ENCODE assay signal across 1 cellular context in the genomic region with DNA sequence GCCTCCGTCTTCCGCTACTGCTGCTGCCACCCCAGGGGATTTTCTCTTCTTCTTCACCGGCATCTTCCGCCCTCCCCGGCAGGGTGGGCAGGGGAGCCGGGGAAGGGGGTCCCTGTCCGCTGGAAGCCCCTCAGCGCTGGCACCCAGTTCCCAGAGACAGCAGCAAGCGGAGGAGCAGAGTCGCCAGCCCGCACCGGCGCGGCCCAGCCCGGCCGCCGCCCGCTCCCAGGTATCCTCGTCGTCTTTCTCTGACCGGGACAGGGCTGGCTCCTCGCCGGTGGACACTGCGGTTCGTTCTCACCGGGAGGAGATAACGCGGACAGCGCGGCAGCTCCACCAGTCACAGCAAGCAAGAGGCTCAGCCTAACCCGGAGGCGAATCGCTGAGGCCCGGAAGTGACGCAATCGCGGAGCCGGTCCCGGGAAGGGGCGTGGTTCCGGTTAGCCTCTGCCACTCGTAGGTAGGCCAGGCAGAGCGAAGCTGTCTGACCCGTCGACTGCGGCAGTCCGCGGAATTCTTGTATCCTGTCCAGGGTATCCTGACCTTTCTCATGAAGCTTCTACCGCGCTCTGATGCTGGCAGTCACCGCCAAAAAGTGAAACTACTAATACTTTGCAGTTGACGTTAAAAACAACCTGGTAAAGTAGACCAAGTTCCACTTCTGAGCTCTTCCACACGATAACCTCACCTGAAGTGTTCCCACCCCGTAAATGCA.
A peak's percentile ranks its signal among the peaks of the same experiment; 100 is the strongest.
TF ChIP-seq lines count a peak whose summit lies in the region.

Gene DCUN1D5 (minus strand): TSS at position 351 of the 715 bp plus-strand sequence. CDS start 288 bp downstream, at position 63.

TF ChIP-seq in HepG2, 621 proteins besides CTCF, POLR2A, EP300 and RAD21 (continued from another document and continues in another):
- 0 out of 2 replicates have a peak, but pooled peaks have one; percentile 40 for TF ChIP-seq ZNF264 (CRISPR knock-in tag; IDR thresholded peaks at IDR 0.05)
- TF ChIP-seq ZNF569 (CRISPR knock-in tag; IDR thresholded peaks at IDR 0.05; ENCODE audit: borderline replicate concordance), result no peak
- TF ChIP-seq NFRKB (IDR thresholded peaks at IDR 0.05), result no peak
- no peak for TF ChIP-seq CREB3 (CRISPR knock-in tag; IDR thresholded peaks at IDR 0.05)
- TF ChIP-seq ZNF597 (CRISPR knock-in tag; IDR thresholded peaks at IDR 0.05), result no peak
- TF ChIP-seq GLMP (CRISPR knock-in tag; IDR thresholded peaks at IDR 0.05; ENCODE audit: borderline replicate concordance), result no peak
- TF ChIP-seq MXD4 (CRISPR knock-in tag; IDR thresholded peaks at IDR 0.05), result peak; percentile 92; the same call in 1 of the 2 replicates
- TF ChIP-seq, protein P1, sequence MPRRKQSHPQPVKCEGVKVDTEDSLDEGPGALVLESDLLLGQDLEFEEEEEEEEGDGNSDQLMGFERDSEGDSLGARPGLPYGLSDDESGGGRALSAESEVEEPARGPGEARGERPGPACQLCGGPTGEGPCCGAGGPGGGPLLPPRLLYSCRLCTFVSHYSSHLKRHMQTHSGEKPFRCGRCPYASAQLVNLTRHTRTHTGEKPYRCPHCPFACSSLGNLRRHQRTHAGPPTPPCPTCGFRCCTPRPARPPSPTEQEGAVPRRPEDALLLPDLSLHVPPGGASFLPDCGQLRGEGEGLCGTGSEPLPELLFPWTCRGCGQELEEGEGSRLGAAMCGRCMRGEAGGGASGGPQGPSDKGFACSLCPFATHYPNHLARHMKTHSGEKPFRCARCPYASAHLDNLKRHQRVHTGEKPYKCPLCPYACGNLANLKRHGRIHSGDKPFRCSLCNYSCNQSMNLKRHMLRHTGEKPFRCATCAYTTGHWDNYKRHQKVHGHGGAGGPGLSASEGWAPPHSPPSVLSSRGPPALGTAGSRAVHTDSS (CRISPR knock-in tag; conservative IDR thresholded peaks at IDR 0.05), result no peak
- no peak for TF ChIP-seq ZNF816 (CRISPR knock-in tag; IDR thresholded peaks at IDR 0.05; ENCODE audit: borderline replicate concordance)
- TF ChIP-seq, protein P2, sequence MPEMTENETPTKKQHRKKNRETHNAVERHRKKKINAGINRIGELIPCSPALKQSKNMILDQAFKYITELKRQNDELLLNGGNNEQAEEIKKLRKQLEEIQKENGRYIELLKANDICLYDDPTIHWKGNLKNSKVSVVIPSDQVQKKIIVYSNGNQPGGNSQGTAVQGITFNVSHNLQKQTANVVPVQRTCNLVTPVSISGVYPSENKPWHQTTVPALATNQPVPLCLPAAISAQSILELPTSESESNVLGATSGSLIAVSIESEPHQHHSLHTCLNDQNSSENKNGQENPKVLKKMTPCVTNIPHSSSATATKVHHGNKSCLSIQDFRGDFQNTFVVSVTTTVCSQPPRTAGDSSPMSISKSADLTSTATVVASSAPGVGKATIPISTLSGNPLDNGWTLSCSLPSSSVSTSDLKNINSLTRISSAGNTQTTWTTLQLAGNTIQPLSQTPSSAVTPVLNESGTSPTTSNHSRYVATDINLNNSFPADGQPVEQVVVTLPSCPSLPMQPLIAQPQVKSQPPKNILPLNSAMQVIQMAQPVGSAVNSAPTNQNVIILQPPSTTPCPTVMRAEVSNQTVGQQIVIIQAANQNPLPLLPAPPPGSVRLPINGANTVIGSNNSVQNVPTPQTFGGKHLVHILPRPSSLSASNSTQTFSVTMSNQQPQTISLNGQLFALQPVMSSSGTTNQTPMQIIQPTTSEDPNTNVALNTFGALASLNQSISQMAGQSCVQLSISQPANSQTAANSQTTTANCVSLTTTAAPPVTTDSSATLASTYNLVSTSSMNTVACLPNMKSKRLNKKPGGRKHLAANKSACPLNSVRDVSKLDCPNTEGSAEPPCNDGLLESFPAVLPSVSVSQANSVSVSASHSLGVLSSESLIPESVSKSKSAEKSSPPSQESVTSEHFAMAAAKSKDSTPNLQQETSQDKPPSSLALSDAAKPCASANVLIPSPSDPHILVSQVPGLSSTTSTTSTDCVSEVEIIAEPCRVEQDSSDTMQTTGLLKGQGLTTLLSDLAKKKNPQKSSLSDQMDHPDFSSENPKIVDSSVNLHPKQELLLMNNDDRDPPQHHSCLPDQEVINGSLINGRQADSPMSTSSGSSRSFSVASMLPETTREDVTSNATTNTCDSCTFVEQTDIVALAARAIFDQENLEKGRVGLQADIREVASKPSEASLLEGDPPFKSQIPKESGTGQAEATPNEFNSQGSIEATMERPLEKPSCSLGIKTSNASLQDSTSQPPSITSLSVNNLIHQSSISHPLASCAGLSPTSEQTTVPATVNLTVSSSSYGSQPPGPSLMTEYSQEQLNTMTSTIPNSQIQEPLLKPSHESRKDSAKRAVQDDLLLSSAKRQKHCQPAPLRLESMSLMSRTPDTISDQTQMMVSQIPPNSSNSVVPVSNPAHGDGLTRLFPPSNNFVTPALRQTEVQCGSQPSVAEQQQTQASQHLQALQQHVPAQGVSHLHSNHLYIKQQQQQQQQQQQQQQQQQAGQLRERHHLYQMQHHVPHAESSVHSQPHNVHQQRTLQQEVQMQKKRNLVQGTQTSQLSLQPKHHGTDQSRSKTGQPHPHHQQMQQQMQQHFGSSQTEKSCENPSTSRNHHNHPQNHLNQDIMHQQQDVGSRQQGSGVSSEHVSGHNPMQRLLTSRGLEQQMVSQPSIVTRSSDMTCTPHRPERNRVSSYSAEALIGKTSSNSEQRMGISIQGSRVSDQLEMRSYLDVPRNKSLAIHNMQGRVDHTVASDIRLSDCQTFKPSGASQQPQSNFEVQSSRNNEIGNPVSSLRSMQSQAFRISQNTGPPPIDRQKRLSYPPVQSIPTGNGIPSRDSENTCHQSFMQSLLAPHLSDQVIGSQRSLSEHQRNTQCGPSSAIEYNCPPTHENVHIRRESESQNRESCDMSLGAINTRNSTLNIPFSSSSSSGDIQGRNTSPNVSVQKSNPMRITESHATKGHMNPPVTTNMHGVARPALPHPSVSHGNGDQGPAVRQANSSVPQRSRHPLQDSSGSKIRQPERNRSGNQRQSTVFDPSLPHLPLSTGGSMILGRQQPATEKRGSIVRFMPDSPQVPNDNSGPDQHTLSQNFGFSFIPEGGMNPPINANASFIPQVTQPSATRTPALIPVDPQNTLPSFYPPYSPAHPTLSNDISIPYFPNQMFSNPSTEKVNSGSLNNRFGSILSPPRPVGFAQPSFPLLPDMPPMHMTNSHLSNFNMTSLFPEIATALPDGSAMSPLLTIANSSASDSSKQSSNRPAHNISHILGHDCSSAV (CRISPR knock-in tag; IDR thresholded peaks at IDR 0.05; ENCODE audit: borderline replicate concordance), result 0 out of 2 replicates have a peak, but pooled peaks have one; percentile 25
- TF ChIP-seq SALL2 (CRISPR knock-in tag; IDR thresholded peaks at IDR 0.05), result peak; percentile 78
- TF ChIP-seq ZSCAN9 (CRISPR knock-in tag; IDR thresholded peaks at IDR 0.05; ENCODE audit: borderline replicate concordance), result peak; percentile 77; the same call in 1 of the 2 replicates
- peak; percentile 98 for TF ChIP-seq GABPB1 (CRISPR knock-in tag; IDR thresholded peaks at IDR 0.05)
- TF ChIP-seq ZNF652 (CRISPR knock-in tag; IDR thresholded peaks at IDR 0.05; ENCODE audit: borderline replicate concordance, low read depth), result no peak
- TF ChIP-seq ZKSCAN8 (CRISPR knock-in tag; IDR thresholded peaks at IDR 0.05; ENCODE audit: borderline replicate concordance), result no peak
- no peak for TF ChIP-seq ZNF549 (CRISPR knock-in tag; IDR thresholded peaks at IDR 0.05)
- TF ChIP-seq KLF6 (CRISPR knock-in tag; IDR thresholded peaks at IDR 0.05), result peak; percentile 80; the same call in 1 of the 2 replicates
- TF ChIP-seq ATF4 (CRISPR knock-in tag; IDR thresholded peaks at IDR 0.05), result peak in 1 of 2 experiments; percentile 96; a peak in 2 of 4 replicates
- TF ChIP-seq XRCC5 (optimal IDR thresholded peaks at IDR 0.05; ENCODE audit: low read length), result peak; percentile 57
- TF ChIP-seq ZNF543 (CRISPR knock-in tag; IDR thresholded peaks at IDR 0.05), result no peak; the same call in 1 of the 2 replicates
- TF ChIP-seq CEBPB (IDR thresholded peaks at IDR 0.05; ENCODE audit: borderline replicate concordance, low read depth, low read length), result peak; percentile 99
- TF ChIP-seq, protein P3, sequence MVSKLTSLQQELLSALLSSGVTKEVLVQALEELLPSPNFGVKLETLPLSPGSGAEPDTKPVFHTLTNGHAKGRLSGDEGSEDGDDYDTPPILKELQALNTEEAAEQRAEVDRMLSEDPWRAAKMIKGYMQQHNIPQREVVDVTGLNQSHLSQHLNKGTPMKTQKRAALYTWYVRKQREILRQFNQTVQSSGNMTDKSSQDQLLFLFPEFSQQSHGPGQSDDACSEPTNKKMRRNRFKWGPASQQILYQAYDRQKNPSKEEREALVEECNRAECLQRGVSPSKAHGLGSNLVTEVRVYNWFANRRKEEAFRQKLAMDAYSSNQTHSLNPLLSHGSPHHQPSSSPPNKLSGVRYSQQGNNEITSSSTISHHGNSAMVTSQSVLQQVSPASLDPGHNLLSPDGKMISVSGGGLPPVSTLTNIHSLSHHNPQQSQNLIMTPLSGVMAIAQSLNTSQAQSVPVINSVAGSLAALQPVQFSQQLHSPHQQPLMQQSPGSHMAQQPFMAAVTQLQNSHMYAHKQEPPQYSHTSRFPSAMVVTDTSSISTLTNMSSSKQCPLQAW (CRISPR knock-in tag; IDR thresholded peaks at IDR 0.05), result no peak
- TF ChIP-seq, protein P4, sequence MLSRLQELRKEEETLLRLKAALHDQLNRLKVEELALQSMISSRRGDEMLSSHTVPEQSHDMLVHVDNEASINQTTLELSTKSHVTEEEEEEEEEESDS (CRISPR knock-in tag; IDR thresholded peaks at IDR 0.05; ENCODE audit: borderline replicate concordance), result no peak
- TF ChIP-seq FOXM1 (CRISPR knock-in tag; IDR thresholded peaks at IDR 0.05), result no peak
- 0 out of 2 replicates have a peak, but pooled peaks have one; percentile 30 for TF ChIP-seq SNAPC2 (CRISPR knock-in tag; IDR thresholded peaks at IDR 0.05)
- TF ChIP-seq, protein P5, sequence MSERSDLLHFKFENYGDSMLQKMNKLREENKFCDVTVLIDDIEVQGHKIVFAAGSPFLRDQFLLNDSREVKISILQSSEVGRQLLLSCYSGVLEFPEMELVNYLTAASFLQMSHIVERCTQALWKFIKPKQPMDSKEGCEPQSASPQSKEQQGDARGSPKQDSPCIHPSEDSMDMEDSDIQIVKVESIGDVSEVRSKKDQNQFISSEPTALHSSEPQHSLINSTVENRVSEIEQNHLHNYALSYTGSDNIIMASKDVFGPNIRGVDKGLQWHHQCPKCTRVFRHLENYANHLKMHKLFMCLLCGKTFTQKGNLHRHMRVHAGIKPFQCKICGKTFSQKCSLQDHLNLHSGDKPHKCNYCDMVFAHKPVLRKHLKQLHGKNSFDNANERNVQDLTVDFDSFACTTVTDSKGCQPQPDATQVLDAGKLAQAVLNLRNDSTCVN (CRISPR knock-in tag; IDR thresholded peaks at IDR 0.05; ENCODE audit: borderline replicate concordance), result peak; percentile 67; the same call in 1 of the 2 replicates
- no peak for TF ChIP-seq ZNF468 (CRISPR knock-in tag; IDR thresholded peaks at IDR 0.05)
- peak; percentile 83; the same call in 1 of the 2 replicates for TF ChIP-seq KAT7 (CRISPR knock-in tag; IDR thresholded peaks at IDR 0.05; ENCODE audit: borderline replicate concordance)
- peak; percentile 45 for TF ChIP-seq RXRA (CRISPR knock-in tag; IDR thresholded peaks at IDR 0.05)
- TF ChIP-seq ZNF329 (CRISPR knock-in tag; IDR thresholded peaks at IDR 0.05; ENCODE audit: low read depth), result no peak
- TF ChIP-seq GABPA (IDR thresholded peaks at IDR 0.05; ENCODE audit: low read depth, low read length), result peak; percentile 98
- TF ChIP-seq GABPA (CRISPR knock-in tag; IDR thresholded peaks at IDR 0.05; ENCODE audit: low read depth), result peak; percentile 98
- no peak for TF ChIP-seq ZNF282 (IDR thresholded peaks at IDR 0.05; ENCODE audit: partially characterized antibody)
- TF ChIP-seq ATF6 (CRISPR knock-in tag; conservative IDR thresholded peaks at IDR 0.05), result no peak
- TF ChIP-seq ELF4 (CRISPR knock-in tag; IDR thresholded peaks at IDR 0.05; ENCODE audit: borderline replicate concordance), result no peak; the same call in 1 of the 2 replicates
- no peak for TF ChIP-seq ZFAT (CRISPR knock-in tag; conservative IDR thresholded peaks at IDR 0.05)
- no peak; the same call in none of the 2 replicates for TF ChIP-seq BCL6 (CRISPR knock-in tag; IDR thresholded peaks at IDR 0.05)
- TF ChIP-seq ZNF766 (CRISPR knock-in tag; IDR thresholded peaks at IDR 0.05; ENCODE audit: borderline replicate concordance), result no peak
